In the genomic region with DNA sequence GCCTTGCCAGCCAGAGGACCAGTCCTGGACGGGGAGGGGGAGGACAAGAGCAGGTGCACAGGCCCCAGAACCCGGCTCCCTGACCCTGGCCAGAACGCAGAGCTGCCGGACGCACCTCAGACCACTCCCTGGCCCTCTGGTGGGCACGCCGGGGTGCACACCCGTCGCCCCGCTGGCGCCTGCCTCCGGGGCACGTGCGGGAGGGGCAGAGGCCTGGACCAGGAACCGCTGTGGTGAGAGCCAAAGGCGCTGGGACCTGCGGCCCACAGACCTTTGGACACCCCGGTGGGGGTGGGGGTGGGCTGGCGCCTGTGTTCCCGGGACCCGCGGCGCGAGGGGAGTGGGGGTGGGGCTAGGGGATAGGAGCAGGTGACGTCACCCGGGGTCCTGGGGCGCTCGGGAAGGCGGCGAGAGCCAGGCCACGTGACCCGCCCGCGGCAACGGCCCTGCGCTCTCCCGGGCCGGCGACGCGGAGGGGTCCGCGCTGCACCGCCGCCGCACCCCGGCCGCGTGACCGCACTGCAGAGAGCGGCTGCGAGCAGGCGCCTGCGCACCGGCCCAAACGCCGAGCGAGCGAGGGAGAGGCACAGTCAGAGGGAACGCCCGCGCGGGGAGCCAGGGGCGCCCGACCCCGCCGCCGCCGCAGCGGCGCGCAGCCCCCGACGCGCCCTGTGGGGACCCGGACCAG, we compare ENCODE assay signal across 9 cellular contexts. TPM values are rescaled to one million over a fixed set of nuclear protein-coding genes. Genes with fewer than 3 reads are reported as not detected.
DNase-seq lines count a peak whose midpoint lies in the region; ATAC-seq and TF ChIP-seq lines count a peak whose summit lies in the region.
"Not testable (repeated sequence)": the region's sequence is repeated elsewhere in the genome, so short reads cannot be mapped to it uniquely, and the experiment has no call there.
"Had no signal": no experiment of that assay in that cellular context is flagged by ENCODE, and none has a peak within 500 bp of the region (broad histone marks: within the 10 kb centered on the region; RNA-seq: fewer than 3 reads in every experiment).

A gene (plus strand): TSS at position 559 of the 688 bp plus-strand sequence. CDS start 609 bp downstream, outside the sequence.

- CTCF ChIA-PET in CD8-positive, alpha-beta T cell (lab: Charles Lee); T-cell (lab: Charles Lee): not testable (repeated sequence)

- DNase-seq in CD8-positive, alpha-beta T cell; T-cell; activated naive CD4-positive, alpha-beta T cell treated with anti-CD3 and anti-CD28 coated beads, Interleukin-2, amount 50 U/mL, for 72 hours (ENCODE audit: low spot score in 2 of 2); left lung; neural crest cell (ENCODE audit: low read depth, low spot score); upper lobe of right lung: not testable (repeated sequence)

- H3K27me3 Mint-ChIP-seq in CD8-positive, alpha-beta T cell (ENCODE audit: low read depth); T-cell; neural crest cell (ENCODE audit: low read depth): not testable (repeated sequence)

- H3K27me3 ChIP-seq in CD8-positive, alpha-beta T cell (ENCODE audit: insufficient read depth, low read length); gastroesophageal sphincter; left lung; upper lobe of right lung: not testable (repeated sequence)

- not testable (repeated sequence) for H3K4me3 Mint-ChIP-seq in CD8-positive, alpha-beta T cell; T-cell; neural crest cell

- ATAC-seq in CD8-positive, alpha-beta T cell = peak; percentile 83
- ATAC-seq in HG03139 (IDR thresholded peaks at IDR 0.05; ENCODE audit: unreplicated experiment) = peak; percentile 41
- ATAC-seq in T-cell (replicated peaks in 1 of 4) = peak; percentile 74 to 81 (median 80)
- ATAC-seq in activated naive CD4-positive, alpha-beta T cell treated with anti-CD3 and anti-CD28 coated beads, Interleukin-2, amount 50 U/mL, for 72 hours = peak; percentile 76 to 89
- ATAC-seq in gastroesophageal sphincter = peak; percentile 67
- ATAC-seq in left lung = peak; percentile 83
- ATAC-seq in upper lobe of right lung = peak; percentile 85

- not testable (repeated sequence) for TF ChIP-seq CTCF in CD8-positive, alpha-beta T cell (IDR thresholded peaks at IDR 0.05); gastroesophageal sphincter (IDR thresholded peaks at IDR 0.05); left lung (IDR thresholded peaks at IDR 0.05); neural crest cell (conservative IDR thresholded peaks at IDR 0.05); upper lobe of right lung (IDR thresholded peaks at IDR 0.05)

- not testable (repeated sequence) for H3K27ac Mint-ChIP-seq in CD8-positive, alpha-beta T cell; T-cell; activated naive CD4-positive, alpha-beta T cell treated with anti-CD3 and anti-CD28 coated beads, Interleukin-2, amount 50 U/mL, for 72 hours; neural crest cell (ENCODE audit: unreplicated experiment)

- H3K9me3 Mint-ChIP-seq in CD8-positive, alpha-beta T cell; T-cell; activated naive CD4-positive, alpha-beta T cell treated with anti-CD3 and anti-CD28 coated beads, Interleukin-2, amount 50 U/mL, for 72 hours; neural crest cell: not testable (repeated sequence)

- POLR2A ChIA-PET in CD8-positive, alpha-beta T cell (lab: Charles Lee); T-cell (lab: Charles Lee): not testable (repeated sequence)

- TF ChIP-seq EP300 in gastroesophageal sphincter (IDR thresholded peaks at IDR 0.05) = not testable (repeated sequence)

- WGBS in gastroesophageal sphincter (ENCODE audit: low coverage in 1 of 2), 2 donors = no CpG with 5 or more reads among the region's 76 CpGs

- H3K4me1 ChIP-seq in CD8-positive, alpha-beta T cell (ENCODE audit: insufficient read depth, low read length); gastroesophageal sphincter; left lung; upper lobe of right lung: not testable (repeated sequence)

- not testable (repeated sequence) for H3K36me3 Mint-ChIP-seq in CD8-positive, alpha-beta T cell; T-cell; activated naive CD4-positive, alpha-beta T cell treated with anti-CD3 and anti-CD28 coated beads, Interleukin-2, amount 50 U/mL, for 72 hours; neural crest cell (ENCODE audit: low read depth)

- H3K4me3 ChIP-seq in CD8-positive, alpha-beta T cell (ENCODE audit: low read depth, low read length); gastroesophageal sphincter; left lung; upper lobe of right lung: not testable (repeated sequence)

- not testable (repeated sequence) for H3K9me3 ChIP-seq in CD8-positive, alpha-beta T cell (ENCODE audit: low read length); gastroesophageal sphincter; left lung; upper lobe of right lung

- TF ChIP-seq POLR2A in gastroesophageal sphincter (IDR thresholded peaks at IDR 0.05) = not testable (repeated sequence)

- intact Hi-C loops in CD8-positive, alpha-beta T cell (cut with DNase I, micrococcal nuclease); left lung (cut with DNase I); upper lobe of right lung (cut with DNase I): not testable (repeated sequence)

- H3K27ac ChIP-seq in CD8-positive, alpha-beta T cell (ENCODE audit: low read depth, low read length); gastroesophageal sphincter; left lung; upper lobe of right lung: not testable (repeated sequence)

- not testable (repeated sequence) for H3K4me1 Mint-ChIP-seq in CD8-positive, alpha-beta T cell (ENCODE audit: low read depth); T-cell; neural crest cell

- H3K36me3 ChIP-seq in CD8-positive, alpha-beta T cell (ENCODE audit: insufficient read depth, low read length); gastroesophageal sphincter; left lung; upper lobe of right lung: not testable (repeated sequence)

RNA-seq across cellular contexts. Expression of the gene that starts here (rescaled TPM):
- total RNA-seq in CD8-positive, alpha-beta T cell = under 1 TPM in 1 of 2 experiments, not detected in 1; 0.22 TPM
- total RNA-seq in T-cell = under 1 TPM; 0.33 to 0.54 (median 0.47) TPM
- under 1 TPM; 0.16 to 0.84 TPM for total RNA-seq in activated naive CD4-positive, alpha-beta T cell treated with anti-CD3 and anti-CD28 coated beads, Interleukin-2, amount 50 U/mL, for 72 hours
- total RNA-seq in gastroesophageal sphincter = 1 to 10 TPM in 3 of 4 donors, under 1 TPM in 1; 0.31 to 4.2 (median 2.3) TPM
- total RNA-seq in left lung = 1 to 10 TPM; 2.2 to 3.1 TPM
- 9.7 and 10.4 TPM in 2 replicates for total RNA-seq in neural crest cell
- 0.87 TPM for total RNA-seq in upper lobe of right lung
- total RNA-seq: MCF 10A had no signal

Comparison
In these comparisons a context has a peak if more than half of its experiments do, and no peak if none do; other contexts are left out.
1. Peak in ATAC-seq in CD8-positive, alpha-beta T cell; RNA of the gene not detected or under 1 TPM.
2. Peak in ATAC-seq in T-cell; RNA of the gene not detected or under 1 TPM.
3. Peak in ATAC-seq in activated naive CD4-positive, alpha-beta T cell treated with anti-CD3 and anti-CD28 coated beads, Interleukin-2, amount 50 U/mL, for 72 hours; RNA of the gene not detected or under 1 TPM.
4. Peak in ATAC-seq in upper lobe of right lung; RNA of the gene not detected or under 1 TPM.